Comparison of ENCODE assay signal across 8 cellular contexts in the genomic region with DNA sequence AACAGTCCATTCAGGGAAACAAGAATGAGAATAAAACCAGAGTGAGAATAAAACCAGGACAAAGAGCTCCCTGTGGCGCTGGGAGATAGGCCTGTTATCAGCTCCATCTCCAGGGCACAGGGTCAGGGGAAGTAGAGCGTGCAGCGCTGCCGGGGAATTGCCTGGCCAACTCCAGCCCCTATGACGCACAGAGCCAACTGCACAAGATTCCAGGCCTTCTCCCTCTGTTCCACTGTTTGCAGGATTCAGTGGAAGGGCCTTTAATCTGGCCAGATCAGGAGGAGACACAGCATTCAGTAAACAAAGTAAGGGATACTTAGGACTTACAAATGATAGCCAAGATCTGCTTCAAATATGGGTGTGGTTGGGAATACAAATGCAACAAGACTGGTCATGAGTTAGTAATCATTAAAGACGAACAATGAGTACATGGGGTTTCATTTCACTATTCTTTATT. TPM values are rescaled to one million over a fixed set of nuclear protein-coding genes. Genes with fewer than 3 reads are reported as not detected.
DNase-seq lines count a peak whose midpoint lies in the region; FAIRE-seq and TF ChIP-seq lines count a peak whose summit lies in the region.

No MANE protein-coding gene starts in this region.

- no peak for TF ChIP-seq CTCF in AG10803 (conservative IDR thresholded peaks at IDR 0.05; ENCODE audit: low read length)
- TF ChIP-seq CTCF in neural crest cell (conservative IDR thresholded peaks at IDR 0.05): no peak

- no peak overlapping the region for H3K4me3 ChIP-seq in AG10803 (ENCODE audit: low read length)

- DNase-seq in AG10803 (ENCODE audit: low read depth) (peak; percentile 86), RCC 7860 (ENCODE audit: low spot score) (peak; percentile 89), fibroblast of gingiva (ENCODE audit: low read depth) (peak; percentile 81), neural crest cell (ENCODE audit: low read depth, low spot score) (peak; percentile 14), NCI-H446 (lab: John Stamatoyannopoulos, UW) (no peak), NCI-H2107 (lab: John Stamatoyannopoulos, UW) (no peak), NCI-H2107 treated with DMSO at 0.1 percent for 48 hours (lab: John Stamatoyannopoulos, UW; ENCODE audit: unreplicated experiment) (no peak)
- no peak for DNase-seq in activated CD4-positive, alpha-beta T cell treated with anti-CD3 and anti-CD28 coated beads, Interleukin-2, amount 50 U/mL, for 1 hour

- peak; percentile 91 for FAIRE-seq in RCC 7860 (lab: Jason Lieb, UNC)

- no peaks in the 10 kb centered on the region for H3K27me3 Mint-ChIP-seq in neural crest cell (ENCODE audit: low read depth)

- H3K9me3 Mint-ChIP-seq in neural crest cell: no peaks in the 10 kb centered on the region

- H3K4me3 Mint-ChIP-seq in neural crest cell: peak overlapping the region; percentile 11

- peaks cover 12% of the 10 kb centered on the region for H3K36me3 Mint-ChIP-seq in neural crest cell (ENCODE audit: low read depth)

- H3K4me1 Mint-ChIP-seq in neural crest cell: peaks cover 41% of the 10 kb centered on the region

- H3K27ac Mint-ChIP-seq in neural crest cell (ENCODE audit: unreplicated experiment): peak overlapping the region; percentile 69

RNA-seq across cellular contexts. Expression of a gene that starts 49.4 kb away (rescaled TPM):
- total RNA-seq in neural crest cell: 66.1 and 81.9 TPM in 2 replicates

Comparison
In these comparisons a context has a peak if more than half of its experiments do, and no peak if none do; other contexts are left out.
1. DNase-seq: peak in AG10803 (single experiment), RCC 7860 (single experiment), fibroblast of gingiva (single experiment) and neural crest cell (single experiment); none in NCI-H446 (0 of 2), NCI-H2107 (single experiment), activated CD4-positive, alpha-beta T cell treated with anti-CD3 and anti-CD28 coated beads, Interleukin-2, amount 50 U/mL, for 1 hour (single experiment) and NCI-H2107 treated with DMSO at 0.1 percent for 48 hours (single experiment).